ENCODE assay signal across 1 cellular context in the genomic region with DNA sequence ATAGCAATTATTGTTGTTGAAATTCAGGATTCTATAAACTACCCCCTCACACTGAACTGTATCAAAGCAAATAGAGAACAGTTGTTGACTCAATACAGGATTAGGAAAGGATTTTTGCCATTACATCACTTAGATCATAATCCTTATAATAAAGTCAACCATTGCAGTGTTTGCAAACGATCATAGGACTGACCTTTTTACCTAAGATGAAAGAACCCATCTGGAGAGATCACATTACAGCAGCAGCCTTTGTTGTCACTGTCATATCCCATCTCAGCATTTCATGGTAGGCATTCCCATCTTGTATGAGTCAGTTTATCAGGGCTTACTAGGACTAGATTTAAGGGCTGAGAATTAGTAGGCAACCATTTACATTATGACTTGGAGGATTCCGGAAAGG.
TF ChIP-seq lines count a peak whose summit lies in the region.

No MANE protein-coding gene starts in this region.

TF ChIP-seq in HepG2, 621 proteins besides CTCF, POLR2A, EP300 and RAD21 (continued from another document and continues in another):
- 0 out of 2 replicates have a peak, but pooled peaks have one; percentile 19 for TF ChIP-seq KLF6 (CRISPR knock-in tag; IDR thresholded peaks at IDR 0.05)
- no peak for TF ChIP-seq ARNTL (CRISPR knock-in tag; IDR thresholded peaks at IDR 0.05)
- TF ChIP-seq POLR2AphosphoS2 (IDR thresholded peaks at IDR 0.05; ENCODE audit: low read depth, low read length): no peak
- no peak for TF ChIP-seq ZMYM2 (CRISPR knock-in tag; IDR thresholded peaks at IDR 0.05)
- no peak for TF ChIP-seq ZNF569 (CRISPR knock-in tag; IDR thresholded peaks at IDR 0.05; ENCODE audit: borderline replicate concordance)
- TF ChIP-seq HNRNPH1 (optimal IDR thresholded peaks at IDR 0.05; ENCODE audit: low read depth, low read length): no peak
- TF ChIP-seq SRY (CRISPR knock-in tag; IDR thresholded peaks at IDR 0.05): no peak
- TF ChIP-seq, protein P1, sequence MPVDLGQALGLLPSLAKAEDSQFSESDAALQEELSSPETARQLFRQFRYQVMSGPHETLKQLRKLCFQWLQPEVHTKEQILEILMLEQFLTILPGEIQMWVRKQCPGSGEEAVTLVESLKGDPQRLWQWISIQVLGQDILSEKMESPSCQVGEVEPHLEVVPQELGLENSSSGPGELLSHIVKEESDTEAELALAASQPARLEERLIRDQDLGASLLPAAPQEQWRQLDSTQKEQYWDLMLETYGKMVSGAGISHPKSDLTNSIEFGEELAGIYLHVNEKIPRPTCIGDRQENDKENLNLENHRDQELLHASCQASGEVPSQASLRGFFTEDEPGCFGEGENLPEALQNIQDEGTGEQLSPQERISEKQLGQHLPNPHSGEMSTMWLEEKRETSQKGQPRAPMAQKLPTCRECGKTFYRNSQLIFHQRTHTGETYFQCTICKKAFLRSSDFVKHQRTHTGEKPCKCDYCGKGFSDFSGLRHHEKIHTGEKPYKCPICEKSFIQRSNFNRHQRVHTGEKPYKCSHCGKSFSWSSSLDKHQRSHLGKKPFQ (CRISPR knock-in tag; IDR thresholded peaks at IDR 0.05; ENCODE audit: insufficient replicate concordance): no peak
- TF ChIP-seq FLYWCH1 (CRISPR knock-in tag; IDR thresholded peaks at IDR 0.05): no peak
- no peak for TF ChIP-seq PHF20 (CRISPR knock-in tag; IDR thresholded peaks at IDR 0.05)
- no peak for TF ChIP-seq AGO1 (IDR thresholded peaks at IDR 0.05; ENCODE audit: low read depth, low read length, poor library complexity, severe bottlenecking)
- no peak for TF ChIP-seq MZF1 (CRISPR knock-in tag; IDR thresholded peaks at IDR 0.05; ENCODE audit: borderline replicate concordance)
- no peak for TF ChIP-seq ZNF660 (CRISPR knock-in tag; IDR thresholded peaks at IDR 0.05; ENCODE audit: borderline replicate concordance, low read depth)
- TF ChIP-seq ZNF7 (CRISPR knock-in tag; IDR thresholded peaks at IDR 0.05): no peak
- TF ChIP-seq HNRNPLL (IDR thresholded peaks at IDR 0.05; ENCODE audit: low read depth, low read length, poor library complexity, severe bottlenecking): no peak
- TF ChIP-seq, protein P2, sequence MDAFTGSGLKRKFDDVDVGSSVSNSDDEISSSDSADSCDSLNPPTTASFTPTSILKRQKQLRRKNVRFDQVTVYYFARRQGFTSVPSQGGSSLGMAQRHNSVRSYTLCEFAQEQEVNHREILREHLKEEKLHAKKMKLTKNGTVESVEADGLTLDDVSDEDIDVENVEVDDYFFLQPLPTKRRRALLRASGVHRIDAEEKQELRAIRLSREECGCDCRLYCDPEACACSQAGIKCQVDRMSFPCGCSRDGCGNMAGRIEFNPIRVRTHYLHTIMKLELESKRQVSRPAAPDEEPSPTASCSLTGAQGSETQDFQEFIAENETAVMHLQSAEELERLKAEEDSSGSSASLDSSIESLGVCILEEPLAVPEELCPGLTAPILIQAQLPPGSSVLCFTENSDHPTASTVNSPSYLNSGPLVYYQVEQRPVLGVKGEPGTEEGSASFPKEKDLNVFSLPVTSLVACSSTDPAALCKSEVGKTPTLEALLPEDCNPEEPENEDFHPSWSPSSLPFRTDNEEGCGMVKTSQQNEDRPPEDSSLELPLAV (CRISPR knock-in tag; conservative IDR thresholded peaks at IDR 0.05; ENCODE audit: low read depth): no peak
- peak; percentile 94 for TF ChIP-seq PITX1 (CRISPR knock-in tag; IDR thresholded peaks at IDR 0.05)
- TF ChIP-seq NFIB (CRISPR knock-in tag; IDR thresholded peaks at IDR 0.05; ENCODE audit: borderline replicate concordance): no peak
- TF ChIP-seq ZSCAN31 (CRISPR knock-in tag; IDR thresholded peaks at IDR 0.05; ENCODE audit: low read depth): no peak
- peak; percentile 77; the same call in 1 of the 2 replicates for TF ChIP-seq ATF7 (IDR thresholded peaks at IDR 0.05)
- no peak; the same call in 1 of the 2 replicates for TF ChIP-seq ATF7 (CRISPR knock-in tag; IDR thresholded peaks at IDR 0.05)
- TF ChIP-seq SMC3 (IDR thresholded peaks at IDR 0.05; ENCODE audit: low read length): no peak
- no peak for TF ChIP-seq ZNF547 (CRISPR knock-in tag; IDR thresholded peaks at IDR 0.05)
- TF ChIP-seq KLF12 (CRISPR knock-in tag; IDR thresholded peaks at IDR 0.05; ENCODE audit: borderline replicate concordance): no peak
- TF ChIP-seq SPEN (CRISPR knock-in tag; IDR thresholded peaks at IDR 0.05; ENCODE audit: low read depth): no peak
- TF ChIP-seq SMYD3 (CRISPR knock-in tag; IDR thresholded peaks at IDR 0.05): no peak
- TF ChIP-seq DNMT3B (CRISPR knock-in tag; conservative IDR thresholded peaks at IDR 0.05): no peak
- peak; percentile 93 for TF ChIP-seq ZFP1 (CRISPR knock-in tag; IDR thresholded peaks at IDR 0.05)
- TF ChIP-seq, protein P3, sequence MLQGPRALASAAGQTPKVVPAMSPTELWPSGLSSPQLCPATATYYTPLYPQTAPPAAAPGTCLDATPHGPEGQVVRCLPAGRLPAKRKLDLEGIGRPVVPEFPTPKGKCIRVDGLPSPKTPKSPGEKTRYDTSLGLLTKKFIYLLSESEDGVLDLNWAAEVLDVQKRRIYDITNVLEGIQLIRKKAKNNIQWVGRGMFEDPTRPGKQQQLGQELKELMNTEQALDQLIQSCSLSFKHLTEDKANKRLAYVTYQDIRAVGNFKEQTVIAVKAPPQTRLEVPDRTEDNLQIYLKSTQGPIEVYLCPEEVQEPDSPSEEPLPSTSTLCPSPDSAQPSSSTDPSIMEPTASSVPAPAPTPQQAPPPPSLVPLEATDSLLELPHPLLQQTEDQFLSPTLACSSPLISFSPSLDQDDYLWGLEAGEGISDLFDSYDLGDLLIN (CRISPR knock-in tag; IDR thresholded peaks at IDR 0.05; ENCODE audit: borderline replicate concordance): no peak
- no peak for TF ChIP-seq RFX1 (IDR thresholded peaks at IDR 0.05)
- no peak; the same call in 1 of the 2 replicates for TF ChIP-seq FOSL1 (CRISPR knock-in tag; IDR thresholded peaks at IDR 0.05; ENCODE audit: borderline replicate concordance)
- TF ChIP-seq ZFP37 (CRISPR knock-in tag; IDR thresholded peaks at IDR 0.05; ENCODE audit: borderline replicate concordance): no peak
- TF ChIP-seq, protein P4, sequence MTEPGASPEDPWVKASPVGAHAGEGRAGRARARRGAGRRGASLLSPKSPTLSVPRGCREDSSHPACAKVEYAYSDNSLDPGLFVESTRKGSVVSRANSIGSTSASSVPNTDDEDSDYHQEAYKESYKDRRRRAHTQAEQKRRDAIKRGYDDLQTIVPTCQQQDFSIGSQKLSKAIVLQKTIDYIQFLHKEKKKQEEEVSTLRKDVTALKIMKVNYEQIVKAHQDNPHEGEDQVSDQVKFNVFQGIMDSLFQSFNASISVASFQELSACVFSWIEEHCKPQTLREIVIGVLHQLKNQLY (CRISPR knock-in tag; IDR thresholded peaks at IDR 0.05): peak; percentile 78; the same call in 1 of the 2 replicates
- TF ChIP-seq U2AF2 (IDR thresholded peaks at IDR 0.05; ENCODE audit: low read depth, low read length): no peak
- TF ChIP-seq, protein P5, sequence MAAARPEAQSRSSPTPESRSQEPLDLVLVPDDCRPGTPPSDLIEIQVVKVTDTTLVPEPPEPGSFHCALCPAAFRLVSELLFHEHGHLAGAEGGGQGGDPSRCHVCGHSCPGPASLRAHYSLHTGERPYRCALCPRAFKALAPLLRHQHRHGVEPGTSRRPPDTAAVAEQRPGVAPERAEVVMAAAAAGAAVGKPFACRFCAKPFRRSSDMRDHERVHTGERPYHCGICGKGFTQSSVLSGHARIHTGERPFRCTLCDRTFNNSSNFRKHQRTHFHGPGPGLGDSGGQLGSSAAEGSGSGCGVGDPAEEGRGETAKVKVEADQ (CRISPR knock-in tag; IDR thresholded peaks at IDR 0.05; ENCODE audit: borderline replicate concordance): no peak
- no peak for TF ChIP-seq ADNP (CRISPR knock-in tag; IDR thresholded peaks at IDR 0.05)
- no peak for TF ChIP-seq POLR2AphosphoS5 (IDR thresholded peaks at IDR 0.05; ENCODE audit: low read depth, low read length)
- TF ChIP-seq ZNF605 (CRISPR knock-in tag; IDR thresholded peaks at IDR 0.05): no peak
- TF ChIP-seq ZNF615 (CRISPR knock-in tag; IDR thresholded peaks at IDR 0.05; ENCODE audit: borderline replicate concordance): no peak
- TF ChIP-seq SMAD3 (CRISPR knock-in tag; IDR thresholded peaks at IDR 0.05): peak; percentile 91
- TF ChIP-seq ZNF850 (CRISPR knock-in tag; conservative IDR thresholded peaks at IDR 0.05): no peak
- TF ChIP-seq REL (CRISPR knock-in tag; conservative IDR thresholded peaks at IDR 0.05): no peak
- TF ChIP-seq, protein P6, sequence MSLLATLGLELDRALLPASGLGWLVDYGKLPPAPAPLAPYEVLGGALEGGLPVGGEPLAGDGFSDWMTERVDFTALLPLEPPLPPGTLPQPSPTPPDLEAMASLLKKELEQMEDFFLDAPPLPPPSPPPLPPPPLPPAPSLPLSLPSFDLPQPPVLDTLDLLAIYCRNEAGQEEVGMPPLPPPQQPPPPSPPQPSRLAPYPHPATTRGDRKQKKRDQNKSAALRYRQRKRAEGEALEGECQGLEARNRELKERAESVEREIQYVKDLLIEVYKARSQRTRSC (CRISPR knock-in tag; IDR thresholded peaks at IDR 0.05; ENCODE audit: low read depth): no peak
- TF ChIP-seq JUND (CRISPR knock-in tag; IDR thresholded peaks at IDR 0.05): peak; percentile 71; the same call in 1 of the 2 replicates
- TF ChIP-seq ZNF678 (CRISPR knock-in tag; IDR thresholded peaks at IDR 0.05): no peak
- no peak for TF ChIP-seq ZNF44 (CRISPR knock-in tag; IDR thresholded peaks at IDR 0.05)
- TF ChIP-seq, protein P7, sequence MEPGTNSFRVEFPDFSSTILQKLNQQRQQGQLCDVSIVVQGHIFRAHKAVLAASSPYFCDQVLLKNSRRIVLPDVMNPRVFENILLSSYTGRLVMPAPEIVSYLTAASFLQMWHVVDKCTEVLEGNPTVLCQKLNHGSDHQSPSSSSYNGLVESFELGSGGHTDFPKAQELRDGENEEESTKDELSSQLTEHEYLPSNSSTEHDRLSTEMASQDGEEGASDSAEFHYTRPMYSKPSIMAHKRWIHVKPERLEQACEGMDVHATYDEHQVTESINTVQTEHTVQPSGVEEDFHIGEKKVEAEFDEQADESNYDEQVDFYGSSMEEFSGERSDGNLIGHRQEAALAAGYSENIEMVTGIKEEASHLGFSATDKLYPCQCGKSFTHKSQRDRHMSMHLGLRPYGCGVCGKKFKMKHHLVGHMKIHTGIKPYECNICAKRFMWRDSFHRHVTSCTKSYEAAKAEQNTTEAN (CRISPR knock-in tag; conservative IDR thresholded peaks at IDR 0.05): no peak
- TF ChIP-seq, protein P8, sequence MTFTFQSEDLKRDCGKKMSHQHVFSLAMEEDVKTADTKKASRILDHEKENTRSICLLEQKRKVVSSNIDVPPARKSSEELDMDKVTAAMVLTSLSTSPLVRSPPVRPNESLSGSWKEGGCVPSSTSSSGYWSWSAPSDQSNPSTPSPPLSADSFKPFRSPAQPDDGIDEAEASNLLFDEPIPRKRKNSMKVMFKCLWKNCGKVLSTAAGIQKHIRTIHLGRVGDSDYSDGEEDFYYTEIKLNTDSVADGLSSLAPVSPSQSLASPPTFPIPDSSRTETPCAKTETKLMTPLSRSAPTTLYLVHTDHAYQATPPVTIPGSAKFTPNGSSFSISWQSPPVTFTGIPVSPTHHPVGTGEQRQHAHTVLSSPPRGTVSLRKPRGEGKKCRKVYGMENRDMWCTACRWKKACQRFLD (CRISPR knock-in tag; IDR thresholded peaks at IDR 0.05; ENCODE audit: borderline replicate concordance): no peak
- TF ChIP-seq, protein P9, sequence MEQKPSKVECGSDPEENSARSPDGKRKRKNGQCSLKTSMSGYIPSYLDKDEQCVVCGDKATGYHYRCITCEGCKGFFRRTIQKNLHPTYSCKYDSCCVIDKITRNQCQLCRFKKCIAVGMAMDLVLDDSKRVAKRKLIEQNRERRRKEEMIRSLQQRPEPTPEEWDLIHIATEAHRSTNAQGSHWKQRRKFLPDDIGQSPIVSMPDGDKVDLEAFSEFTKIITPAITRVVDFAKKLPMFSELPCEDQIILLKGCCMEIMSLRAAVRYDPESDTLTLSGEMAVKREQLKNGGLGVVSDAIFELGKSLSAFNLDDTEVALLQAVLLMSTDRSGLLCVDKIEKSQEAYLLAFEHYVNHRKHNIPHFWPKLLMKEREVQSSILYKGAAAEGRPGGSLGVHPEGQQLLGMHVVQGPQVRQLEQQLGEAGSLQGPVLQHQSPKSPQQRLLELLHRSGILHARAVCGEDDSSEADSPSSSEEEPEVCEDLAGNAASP (CRISPR knock-in tag; IDR thresholded peaks at IDR 0.05; ENCODE audit: borderline replicate concordance): peak; percentile 76
- TF ChIP-seq, protein P10, sequence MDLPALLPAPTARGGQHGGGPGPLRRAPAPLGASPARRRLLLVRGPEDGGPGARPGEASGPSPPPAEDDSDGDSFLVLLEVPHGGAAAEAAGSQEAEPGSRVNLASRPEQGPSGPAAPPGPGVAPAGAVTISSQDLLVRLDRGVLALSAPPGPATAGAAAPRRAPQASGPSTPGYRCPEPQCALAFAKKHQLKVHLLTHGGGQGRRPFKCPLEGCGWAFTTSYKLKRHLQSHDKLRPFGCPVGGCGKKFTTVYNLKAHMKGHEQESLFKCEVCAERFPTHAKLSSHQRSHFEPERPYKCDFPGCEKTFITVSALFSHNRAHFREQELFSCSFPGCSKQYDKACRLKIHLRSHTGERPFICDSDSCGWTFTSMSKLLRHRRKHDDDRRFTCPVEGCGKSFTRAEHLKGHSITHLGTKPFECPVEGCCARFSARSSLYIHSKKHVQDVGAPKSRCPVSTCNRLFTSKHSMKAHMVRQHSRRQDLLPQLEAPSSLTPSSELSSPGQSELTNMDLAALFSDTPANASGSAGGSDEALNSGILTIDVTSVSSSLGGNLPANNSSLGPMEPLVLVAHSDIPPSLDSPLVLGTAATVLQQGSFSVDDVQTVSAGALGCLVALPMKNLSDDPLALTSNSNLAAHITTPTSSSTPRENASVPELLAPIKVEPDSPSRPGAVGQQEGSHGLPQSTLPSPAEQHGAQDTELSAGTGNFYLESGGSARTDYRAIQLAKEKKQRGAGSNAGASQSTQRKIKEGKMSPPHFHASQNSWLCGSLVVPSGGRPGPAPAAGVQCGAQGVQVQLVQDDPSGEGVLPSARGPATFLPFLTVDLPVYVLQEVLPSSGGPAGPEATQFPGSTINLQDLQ (CRISPR knock-in tag; IDR thresholded peaks at IDR 0.05): no peak
- TF ChIP-seq, protein P11, sequence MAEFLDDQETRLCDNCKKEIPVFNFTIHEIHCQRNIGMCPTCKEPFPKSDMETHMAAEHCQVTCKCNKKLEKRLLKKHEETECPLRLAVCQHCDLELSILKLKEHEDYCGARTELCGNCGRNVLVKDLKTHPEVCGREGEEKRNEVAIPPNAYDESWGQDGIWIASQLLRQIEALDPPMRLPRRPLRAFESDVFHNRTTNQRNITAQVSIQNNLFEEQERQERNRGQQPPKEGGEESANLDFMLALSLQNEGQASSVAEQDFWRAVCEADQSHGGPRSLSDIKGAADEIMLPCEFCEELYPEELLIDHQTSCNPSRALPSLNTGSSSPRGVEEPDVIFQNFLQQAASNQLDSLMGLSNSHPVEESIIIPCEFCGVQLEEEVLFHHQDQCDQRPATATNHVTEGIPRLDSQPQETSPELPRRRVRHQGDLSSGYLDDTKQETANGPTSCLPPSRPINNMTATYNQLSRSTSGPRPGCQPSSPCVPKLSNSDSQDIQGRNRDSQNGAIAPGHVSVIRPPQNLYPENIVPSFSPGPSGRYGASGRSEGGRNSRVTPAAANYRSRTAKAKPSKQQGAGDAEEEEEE (CRISPR knock-in tag; IDR thresholded peaks at IDR 0.05; ENCODE audit: borderline replicate concordance): no peak
- no peak for TF ChIP-seq ZNF430 (CRISPR knock-in tag; IDR thresholded peaks at IDR 0.05)
